ENCODE assay signal across 8 cellular contexts in the genomic region with DNA sequence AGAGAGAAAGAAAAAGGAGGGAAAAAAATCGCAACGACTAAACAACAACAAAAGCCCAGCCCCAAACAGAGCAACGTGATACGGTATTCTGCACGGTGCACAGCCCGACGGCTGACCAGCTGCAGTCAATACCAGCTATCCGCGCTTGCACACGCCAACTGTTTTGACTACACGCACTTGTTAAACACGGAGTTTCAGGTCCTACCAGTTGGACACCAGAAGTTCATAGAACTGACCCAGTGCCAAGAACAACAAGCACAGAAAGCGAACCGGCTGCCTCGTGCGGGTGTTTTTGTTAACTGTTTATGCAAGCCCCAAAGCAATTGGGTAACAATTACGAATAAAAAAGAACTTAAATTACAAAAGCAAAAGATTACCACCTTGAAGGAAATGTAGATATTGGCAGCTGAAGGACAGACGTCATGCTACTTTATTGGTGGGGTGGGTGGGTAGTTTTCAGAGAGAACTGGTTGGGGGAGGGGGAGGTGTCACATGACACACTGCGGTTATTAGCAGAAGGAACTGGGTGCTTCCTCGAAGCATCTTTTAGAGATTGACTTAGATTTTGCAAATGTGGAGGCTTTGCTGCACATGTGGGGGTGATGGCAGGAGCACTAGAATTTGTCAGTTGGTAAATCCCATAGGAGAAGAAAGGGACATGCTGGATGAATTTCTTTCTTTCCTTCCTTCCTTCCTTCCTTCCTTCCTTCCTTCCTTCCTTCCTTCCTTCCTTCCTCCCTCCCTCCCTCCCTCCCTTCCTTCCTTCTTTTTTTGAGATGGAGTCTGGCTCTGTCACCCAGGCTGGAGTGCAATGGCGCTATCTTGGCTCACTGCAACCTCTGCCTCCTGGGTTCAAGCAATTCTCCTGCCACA.
DNase-seq lines count a peak whose midpoint lies in the region; ATAC-seq and TF ChIP-seq lines count a peak whose summit lies in the region.

No MANE protein-coding gene starts in this region.

- peak overlapping the region; percentile 99 for H3K27ac Mint-ChIP-seq in stimulated activated memory B cell treated with anti-CD40 and anti-IgM and Interleukin-4, amounts not matched to agents 10 μg/mL and 1 μg/mL and 100 μg/mL, for 72 hours

- peaks cover 49% of the 10 kb centered on the region for H3K4me1 Mint-ChIP-seq in stimulated activated memory B cell treated with anti-CD40 and anti-IgM and Interleukin-4, amounts not matched to agents 10 μg/mL and 1 μg/mL and 100 μg/mL, for 72 hours

- H3K27ac ChIP-seq in lung (ENCODE audit: low read depth in 1 of 2, low read length in 1 of 2), result peak overlapping the region in 1 of 2 donors; percentile 55

- H3K36me3 Mint-ChIP-seq in stimulated activated memory B cell treated with anti-CD40 and anti-IgM and Interleukin-4, amounts not matched to agents 10 μg/mL and 1 μg/mL and 100 μg/mL, for 72 hours, result no peaks in the 10 kb centered on the region

- ATAC-seq in GM18868 (IDR thresholded peaks at IDR 0.05; ENCODE audit: unreplicated experiment) (peak; percentile 62), lung (ENCODE audit: insufficient read depth, low FRiP score) (peak; percentile 73), HG03378 (IDR thresholded peaks at IDR 0.05; ENCODE audit: unreplicated experiment) (no peak)
- ATAC-seq in stimulated activated memory B cell treated with anti-CD40 and anti-IgM and Interleukin-4, amounts not matched to agents 10 μg/mL and 1 μg/mL and 100 μg/mL, for 72 hours, result peak; percentile 84

- H3K4me3 ChIP-seq in lung, result no peak overlapping the region

- WGBS in lung, 2 donors, result 2 to 4% methylated on average over 21 of the region's 21 CpGs

- no peaks in the 10 kb centered on the region for H3K27me3 ChIP-seq in lung (ENCODE audit: control insufficient read depth, insufficient read depth)

- H3K36me3 ChIP-seq in lung (ENCODE audit: control insufficient read depth in 2 of 2, insufficient read depth in 2 of 2, low read length in 2 of 2), result peaks cover 0 to 1% of the 10 kb centered on the region in 2 donors

- H3K4me1 ChIP-seq in lung (ENCODE audit: control insufficient read depth in 2 of 2, insufficient read depth in 2 of 2, low read length in 2 of 2), result no peaks in the 10 kb centered on the region

- DNase-seq in AG08395 (ENCODE audit: low spot score) (peak; percentile 58), MV-4-11 (lab: John Stamatoyannopoulos, UW) (peak; percentile 47), dedifferentiated amniotic fluid mesenchymal stem cell (ENCODE audit: extremely low spot score) (peak; percentile 52), lung (ENCODE audit: low spot score) (peak; percentile 74)
- DNase-seq in activated CD4-positive, CD25-positive, alpha-beta regulatory T cell treated with anti-CD3 and anti-CD28 coated beads, Interleukin-2, amount 50 U/mL, for 72 hours, result peak; percentile 53

- no peaks in the 10 kb centered on the region for H3K9me3 ChIP-seq in lung (ENCODE audit: control insufficient read depth in 2 of 2, insufficient read depth in 1 of 2, low read length in 1 of 2)

- no peak for TF ChIP-seq CTCF in lung (IDR thresholded peaks at IDR 0.05; ENCODE audit: control extremely low read depth, extremely low read depth)

- no peaks in the 10 kb centered on the region for H3K9me3 Mint-ChIP-seq in stimulated activated memory B cell treated with anti-CD40 and anti-IgM and Interleukin-4, amounts not matched to agents 10 μg/mL and 1 μg/mL and 100 μg/mL, for 72 hours

- peak overlapping the region; percentile 99 for H3K4me3 Mint-ChIP-seq in stimulated activated memory B cell treated with anti-CD40 and anti-IgM and Interleukin-4, amounts not matched to agents 10 μg/mL and 1 μg/mL and 100 μg/mL, for 72 hours

- no peaks in the 10 kb centered on the region for H3K27me3 Mint-ChIP-seq in stimulated activated memory B cell treated with anti-CD40 and anti-IgM and Interleukin-4, amounts not matched to agents 10 μg/mL and 1 μg/mL and 100 μg/mL, for 72 hours
